20 cellular contexts compared by ENCODE assay signal in genomic region chrX:70292788-70293187, GRCh38. TPM values are rescaled to one million over a fixed set of nuclear protein-coding genes. Genes with fewer than 3 reads are reported as not detected.
DNase-seq lines count a peak whose midpoint lies in the region; ATAC-seq and TF ChIP-seq lines count a peak whose summit lies in the region.
"Had no signal": no experiment of that assay in that cellular context is flagged by ENCODE, and none has a peak within 500 bp of the region (broad histone marks: within the 10 kb centered on the region; RNA-seq: fewer than 3 reads in every experiment).

No MANE protein-coding gene starts in this region.

- no peak overlapping the region for H3K27ac ChIP-seq in MM.1S (ENCODE audit: low read length)
- no peak overlapping the region for H3K27ac ChIP-seq in neural progenitor cell
- H3K27ac ChIP-seq: transverse colon had no signal

- H4K20me1 ChIP-seq in MM.1S (ENCODE audit: insufficient read depth, low read length), result no peaks in the 10 kb centered on the region
- H4K20me1 ChIP-seq in neural progenitor cell (ENCODE audit: low read depth), result no peaks in the 10 kb centered on the region

- peaks cover 26% of the 10 kb centered on the region for H3K4me1 Mint-ChIP-seq in T-helper 2 cell treated with Interferon-gamma antibody and Interleukin-4, amounts not matched to agents 5 μg/mL and 100 μg/mL, for 36 hours (ENCODE audit: low read depth)
- H3K4me1 Mint-ChIP-seq in brain (peaks cover 27% of the 10 kb centered on the region), neural progenitor cell (peaks cover 21% of the 10 kb centered on the region), endothelial cell (ENCODE audit: unreplicated experiment) (peaks cover 3% of the 10 kb centered on the region)

- H3K9ac ChIP-seq in MM.1S (ENCODE audit: low read length) (no peak overlapping the region), neural progenitor cell (no peak overlapping the region)

- H3K79me2 ChIP-seq in MM.1S (ENCODE audit: low read length) (peaks cover 50% of the 10 kb centered on the region), neural progenitor cell (ENCODE audit: low read depth) (peaks cover 62% of the 10 kb centered on the region)

- no peak for ATAC-seq in HG03354 (IDR thresholded peaks at IDR 0.05; ENCODE audit: poor library complexity, severe bottlenecking, unreplicated experiment)

- no peaks in the 10 kb centered on the region for H3K9me3 Mint-ChIP-seq in T-helper 2 cell treated with Interferon-gamma antibody and Interleukin-4, amounts not matched to agents 5 μg/mL and 100 μg/mL, for 36 hours
- H3K9me3 Mint-ChIP-seq in brain (peaks cover 0 to 5% (median 0%) of the 10 kb centered on the region in 5 experiments), neural progenitor cell (peaks cover 2% of the 10 kb centered on the region), endothelial cell (ENCODE audit: unreplicated experiment) (no peaks in the 10 kb centered on the region)
- H3K9me3 Mint-ChIP-seq: CD4-positive, CD25-positive, alpha-beta regulatory T cell had no signal

- H3K9me2 ChIP-seq in MM.1S (replicated peaks; ENCODE audit: insufficient read depth, low read length), result no peaks in the 10 kb centered on the region

- H3K9me3 ChIP-seq in MM.1S (replicated peaks; ENCODE audit: insufficient read depth, low read length) (no peaks in the 10 kb centered on the region), neural progenitor cell (ENCODE audit: low read depth) (peaks cover 3% of the 10 kb centered on the region)
- H3K9me3 ChIP-seq: transverse colon had no signal

- H3F3A ChIP-seq in MM.1S (ENCODE audit: insufficient read depth, low read length) (0 out of 2 replicates have a peak, but pooled peaks cover 3% of the 10 kb centered on the region), neural progenitor cell (ENCODE audit: low read depth) (no peaks in the 10 kb centered on the region)

- peak overlapping the region; percentile 59 for H3K4me3 Mint-ChIP-seq in T-helper 2 cell treated with Interferon-gamma antibody and Interleukin-4, amounts not matched to agents 5 μg/mL and 100 μg/mL, for 36 hours
- H3K4me3 Mint-ChIP-seq in brain (peak overlapping the region; percentile 28 to 94 (median 78)), neural progenitor cell (no peak overlapping the region), endothelial cell (ENCODE audit: unreplicated experiment) (no peak overlapping the region)
- H3K4me3 Mint-ChIP-seq: activated naive CD8-positive, alpha-beta T cell had no signal

- H2AFZ ChIP-seq in MM.1S (ENCODE audit: low read length) (no peak overlapping the region), neural progenitor cell (replicated peaks) (no peak overlapping the region)

- DNase-seq in T-helper 2 cell treated with Interferon-gamma antibody and Interleukin-4, amounts not matched to agents 5 μg/mL and 100 μg/mL, for 36 hours (ENCODE audit: low spot score), result no peak
- DNase-seq in T-helper 2 cell (no peak), MM.1S (no peak), neural progenitor cell (ENCODE audit: low spot score) (no peak), HK-2 (ENCODE audit: unreplicated experiment) (no peak), endothelial cell (ENCODE audit: low spot score) (no peak)
- DNase-seq: 8988T; activated CD4-positive, alpha-beta T cell treated with anti-CD3 and anti-CD28 coated beads for 48 hours; caudate nucleus; CD4-positive, CD25-positive, alpha-beta regulatory T cell; DMS79 treated with DMSO at 0.1 percent for 48 hours; Kasumi-1; NCI-H1436; stimulated activated naive CD4-positive, alpha-beta T cell treated with Interleukin-2 at 50 U/mL for 16 hours; transverse colon had no signal

- H3K27me3 Mint-ChIP-seq in T-helper 2 cell treated with Interferon-gamma antibody and Interleukin-4, amounts not matched to agents 5 μg/mL and 100 μg/mL, for 36 hours (ENCODE audit: low read depth), result no peaks in the 10 kb centered on the region
- H3K27me3 Mint-ChIP-seq in brain, result no peaks in the 10 kb centered on the region
- peaks cover 2% of the 10 kb centered on the region for H3K27me3 Mint-ChIP-seq in neural progenitor cell (ENCODE audit: insufficient read depth, low read depth)
- H3K27me3 Mint-ChIP-seq in endothelial cell (ENCODE audit: unreplicated experiment), result peaks cover 2% of the 10 kb centered on the region
- H3K27me3 Mint-ChIP-seq: activated naive CD8-positive, alpha-beta T cell; CD4-positive, CD25-positive, alpha-beta regulatory T cell had no signal

- H3K4me2 ChIP-seq in MM.1S (ENCODE audit: low read depth, low read length) (0 out of 2 replicates have a peak overlapping the region, but pooled peaks have one; percentile 15), neural progenitor cell (peak overlapping the region; percentile 81)

- H3K36me3 ChIP-seq in MM.1S (replicated peaks; ENCODE audit: insufficient read depth, low read length) (no peaks in the 10 kb centered on the region), neural progenitor cell (no peaks in the 10 kb centered on the region)
- H3K36me3 ChIP-seq: transverse colon had no signal

- 0 out of 2 replicates have a peak, but pooled peaks cover 3% of the 10 kb centered on the region for H3K4me1 ChIP-seq in MM.1S (ENCODE audit: low read length)
- no peaks in the 10 kb centered on the region for H3K4me1 ChIP-seq in neural progenitor cell

- no peak for TF ChIP-seq CTCF in MM.1S (IDR thresholded peaks at IDR 0.05; ENCODE audit: low read length)
- TF ChIP-seq CTCF in brain (conservative IDR thresholded peaks at IDR 0.05), result no peak
- TF ChIP-seq CTCF in neural progenitor cell (IDR thresholded peaks at IDR 0.05), result no peak
- no peak for TF ChIP-seq CTCF in endothelial cell (IDR thresholded peaks at IDR 0.05; ENCODE audit: unreplicated experiment)

- H3K4me3 ChIP-seq in MM.1S (ENCODE audit: low read length) (no peak overlapping the region), neural progenitor cell (peak overlapping the region; percentile 84)
- H3K4me3 ChIP-seq: transverse colon had no signal

- H3K27me3 ChIP-seq in MM.1S (replicated peaks; ENCODE audit: insufficient read depth, low read length), result no peaks in the 10 kb centered on the region
- H3K27me3 ChIP-seq in neural progenitor cell, result no peaks in the 10 kb centered on the region
- H3K27me3 ChIP-seq: transverse colon had no signal

- peaks cover 23% of the 10 kb centered on the region for H3K36me3 Mint-ChIP-seq in T-helper 2 cell treated with Interferon-gamma antibody and Interleukin-4, amounts not matched to agents 5 μg/mL and 100 μg/mL, for 36 hours (ENCODE audit: low read depth)
- H3K36me3 Mint-ChIP-seq in brain (no peaks in the 10 kb centered on the region), neural progenitor cell (no peaks in the 10 kb centered on the region), endothelial cell (ENCODE audit: low read depth, unreplicated experiment) (peaks cover 4% of the 10 kb centered on the region)
- H3K36me3 Mint-ChIP-seq: activated naive CD8-positive, alpha-beta T cell; CD4-positive, CD25-positive, alpha-beta regulatory T cell had no signal

- H3K27ac Mint-ChIP-seq in T-helper 2 cell treated with Interferon-gamma antibody and Interleukin-4, amounts not matched to agents 5 μg/mL and 100 μg/mL, for 36 hours, result no peak overlapping the region
- H3K27ac Mint-ChIP-seq in brain (peak overlapping the region in 1 of 5 experiments; percentile 26), neural progenitor cell (no peak overlapping the region), endothelial cell (ENCODE audit: unreplicated experiment) (no peak overlapping the region)
- H3K27ac Mint-ChIP-seq: activated naive CD8-positive, alpha-beta T cell; CD4-positive, CD25-positive, alpha-beta regulatory T cell had no signal

RNA-seq across cellular contexts. Expression of gene KIF4A, which starts 2.9 kb away (rescaled TPM):
- polyA plus RNA-seq in brain (ENCODE audit: insufficient read depth, low read depth, low replicate concordance), result 20.3 TPM
- total RNA-seq in neural progenitor cell (ENCODE audit: low replicate concordance), result 63.6 and 77.6 TPM in 2 replicates
- total RNA-seq in endothelial cell (ENCODE audit: unreplicated experiment), result 7.6 TPM

RNA-seq across cellular contexts. Expression of gene PDZD11, which starts 3.1 kb away (rescaled TPM):
- 98.2 TPM for polyA plus RNA-seq in brain (ENCODE audit: insufficient read depth, low read depth, low replicate concordance)
- total RNA-seq in neural progenitor cell (ENCODE audit: low replicate concordance) (27.7 and 34.7 TPM in 2 replicates), endothelial cell (ENCODE audit: unreplicated experiment) (54.3 TPM)

RNA-seq across cellular contexts. Expression of gene RAB41, which starts 10.8 kb away (rescaled TPM):
- not detected for polyA plus RNA-seq in brain (ENCODE audit: insufficient read depth, low read depth, low replicate concordance)
- total RNA-seq in neural progenitor cell (ENCODE audit: low replicate concordance), result not detected in 2 replicates
- total RNA-seq in endothelial cell (ENCODE audit: unreplicated experiment), result not detected
- total RNA-seq: CD4-positive, CD25-positive, alpha-beta regulatory T cell; liver; posterior vena cava had no signal
- polyA plus RNA-seq: liver had no signal

RNA-seq across cellular contexts. Expression of gene ARR3, which starts 24.7 kb away (rescaled TPM):
- not detected for polyA plus RNA-seq in brain (ENCODE audit: insufficient read depth, low read depth, low replicate concordance)
- total RNA-seq in neural progenitor cell (ENCODE audit: low replicate concordance) (not detected in 2 replicates), endothelial cell (ENCODE audit: unreplicated experiment) (not detected)
- total RNA-seq: CD4-positive, CD25-positive, alpha-beta regulatory T cell; liver; posterior vena cava had no signal
- polyA plus RNA-seq: CD4-positive, CD25-positive, alpha-beta regulatory T cell; liver had no signal

RNA-seq across cellular contexts. Expression of gene P2RY4, which starts 32.8 kb away (rescaled TPM):
- polyA plus RNA-seq in brain (ENCODE audit: insufficient read depth, low read depth, low replicate concordance), result not detected
- total RNA-seq in neural progenitor cell (ENCODE audit: low replicate concordance) (0.28 TPM in 1 of 2 replicates, not detected in the other), endothelial cell (ENCODE audit: unreplicated experiment) (0.38 TPM)
- polyA plus RNA-seq: CD4-positive, CD25-positive, alpha-beta regulatory T cell; liver had no signal

Comparison
In these comparisons a context has a peak if more than half of its experiments do, and no peak if none do; other contexts are left out.
1. H3K4me3 Mint-ChIP-seq: peak in T-helper 2 cell treated with Interferon-gamma antibody and Interleukin-4, amounts not matched to agents 5 μg/mL and 100 μg/mL, for 36 hours (single experiment) and brain (5 of 5); none in neural progenitor cell (single experiment) and endothelial cell (single experiment).